Comparison of ENCODE assay signal across 3 cellular contexts in the genomic region with DNA sequence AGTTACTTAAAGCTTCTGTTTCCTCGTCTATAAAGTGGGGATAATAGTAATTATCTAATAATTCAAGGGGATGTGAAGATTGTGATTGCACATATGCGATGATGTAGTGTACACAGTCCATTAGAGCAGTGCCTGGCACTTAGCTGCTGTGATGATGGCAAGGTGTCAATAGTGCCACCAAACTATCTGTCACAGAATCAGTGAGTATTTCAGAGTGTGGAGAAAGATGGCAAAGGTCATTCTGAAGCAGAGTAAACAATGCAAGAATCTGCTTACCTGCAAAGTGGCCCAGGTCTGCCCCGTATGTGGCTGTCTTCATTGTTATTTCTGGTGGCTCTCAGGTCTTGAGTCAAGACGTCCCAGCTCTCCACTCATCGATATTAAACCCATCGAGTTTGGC.
TF ChIP-seq lines count a peak whose summit lies in the region.

No MANE protein-coding gene starts in this region.

TF ChIP-seq in WTC11, 78 proteins besides CTCF, POLR2A, EP300 and RAD21 (continues in another document):
- TF ChIP-seq, protein P1, sequence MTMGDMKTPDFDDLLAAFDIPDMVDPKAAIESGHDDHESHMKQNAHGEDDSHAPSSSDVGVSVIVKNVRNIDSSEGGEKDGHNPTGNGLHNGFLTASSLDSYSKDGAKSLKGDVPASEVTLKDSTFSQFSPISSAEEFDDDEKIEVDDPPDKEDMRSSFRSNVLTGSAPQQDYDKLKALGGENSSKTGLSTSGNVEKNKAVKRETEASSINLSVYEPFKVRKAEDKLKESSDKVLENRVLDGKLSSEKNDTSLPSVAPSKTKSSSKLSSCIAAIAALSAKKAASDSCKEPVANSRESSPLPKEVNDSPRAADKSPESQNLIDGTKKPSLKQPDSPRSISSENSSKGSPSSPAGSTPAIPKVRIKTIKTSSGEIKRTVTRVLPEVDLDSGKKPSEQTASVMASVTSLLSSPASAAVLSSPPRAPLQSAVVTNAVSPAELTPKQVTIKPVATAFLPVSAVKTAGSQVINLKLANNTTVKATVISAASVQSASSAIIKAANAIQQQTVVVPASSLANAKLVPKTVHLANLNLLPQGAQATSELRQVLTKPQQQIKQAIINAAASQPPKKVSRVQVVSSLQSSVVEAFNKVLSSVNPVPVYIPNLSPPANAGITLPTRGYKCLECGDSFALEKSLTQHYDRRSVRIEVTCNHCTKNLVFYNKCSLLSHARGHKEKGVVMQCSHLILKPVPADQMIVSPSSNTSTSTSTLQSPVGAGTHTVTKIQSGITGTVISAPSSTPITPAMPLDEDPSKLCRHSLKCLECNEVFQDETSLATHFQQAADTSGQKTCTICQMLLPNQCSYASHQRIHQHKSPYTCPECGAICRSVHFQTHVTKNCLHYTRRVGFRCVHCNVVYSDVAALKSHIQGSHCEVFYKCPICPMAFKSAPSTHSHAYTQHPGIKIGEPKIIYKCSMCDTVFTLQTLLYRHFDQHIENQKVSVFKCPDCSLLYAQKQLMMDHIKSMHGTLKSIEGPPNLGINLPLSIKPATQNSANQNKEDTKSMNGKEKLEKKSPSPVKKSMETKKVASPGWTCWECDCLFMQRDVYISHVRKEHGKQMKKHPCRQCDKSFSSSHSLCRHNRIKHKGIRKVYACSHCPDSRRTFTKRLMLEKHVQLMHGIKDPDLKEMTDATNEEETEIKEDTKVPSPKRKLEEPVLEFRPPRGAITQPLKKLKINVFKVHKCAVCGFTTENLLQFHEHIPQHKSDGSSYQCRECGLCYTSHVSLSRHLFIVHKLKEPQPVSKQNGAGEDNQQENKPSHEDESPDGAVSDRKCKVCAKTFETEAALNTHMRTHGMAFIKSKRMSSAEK (CRISPR knock-in tag; IDR thresholded peaks at IDR 0.05; ENCODE audit: borderline replicate concordance), result no peak
- TF ChIP-seq, protein P2, sequence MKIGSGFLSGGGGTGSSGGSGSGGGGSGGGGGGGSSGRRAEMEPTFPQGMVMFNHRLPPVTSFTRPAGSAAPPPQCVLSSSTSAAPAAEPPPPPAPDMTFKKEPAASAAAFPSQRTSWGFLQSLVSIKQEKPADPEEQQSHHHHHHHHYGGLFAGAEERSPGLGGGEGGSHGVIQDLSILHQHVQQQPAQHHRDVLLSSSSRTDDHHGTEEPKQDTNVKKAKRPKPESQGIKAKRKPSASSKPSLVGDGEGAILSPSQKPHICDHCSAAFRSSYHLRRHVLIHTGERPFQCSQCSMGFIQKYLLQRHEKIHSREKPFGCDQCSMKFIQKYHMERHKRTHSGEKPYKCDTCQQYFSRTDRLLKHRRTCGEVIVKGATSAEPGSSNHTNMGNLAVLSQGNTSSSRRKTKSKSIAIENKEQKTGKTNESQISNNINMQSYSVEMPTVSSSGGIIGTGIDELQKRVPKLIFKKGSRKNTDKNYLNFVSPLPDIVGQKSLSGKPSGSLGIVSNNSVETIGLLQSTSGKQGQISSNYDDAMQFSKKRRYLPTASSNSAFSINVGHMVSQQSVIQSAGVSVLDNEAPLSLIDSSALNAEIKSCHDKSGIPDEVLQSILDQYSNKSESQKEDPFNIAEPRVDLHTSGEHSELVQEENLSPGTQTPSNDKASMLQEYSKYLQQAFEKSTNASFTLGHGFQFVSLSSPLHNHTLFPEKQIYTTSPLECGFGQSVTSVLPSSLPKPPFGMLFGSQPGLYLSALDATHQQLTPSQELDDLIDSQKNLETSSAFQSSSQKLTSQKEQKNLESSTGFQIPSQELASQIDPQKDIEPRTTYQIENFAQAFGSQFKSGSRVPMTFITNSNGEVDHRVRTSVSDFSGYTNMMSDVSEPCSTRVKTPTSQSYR (CRISPR knock-in tag; IDR thresholded peaks at IDR 0.05), result no peak
- TF ChIP-seq CREM (CRISPR knock-in tag; IDR thresholded peaks at IDR 0.05) (no peak), ZNF138 (CRISPR knock-in tag; conservative IDR thresholded peaks at IDR 0.05) (no peak), ZNF232 (CRISPR knock-in tag; IDR thresholded peaks at IDR 0.05) (no peak), MYBL2 (CRISPR knock-in tag; IDR thresholded peaks at IDR 0.05) (no peak)

TF ChIP-seq in HepG2, 621 proteins besides CTCF, POLR2A, EP300 and RAD21:
- TF ChIP-seq ZEB1 (IDR thresholded peaks at IDR 0.05; ENCODE audit: insufficient replicate concordance, low read depth), result peak; percentile 33
- no peak for TF ChIP-seq ZNF12 (CRISPR knock-in tag; IDR thresholded peaks at IDR 0.05)
- TF ChIP-seq ZFP36L1 (CRISPR knock-in tag; IDR thresholded peaks at IDR 0.05), result 0 out of 2 replicates have a peak, but pooled peaks have one; percentile 23
- TF ChIP-seq U2AF1 (optimal IDR thresholded peaks at IDR 0.05; ENCODE audit: low read depth, low read length), result no peak
- 0 out of 2 replicates have a peak, but pooled peaks have one; percentile 27 for TF ChIP-seq RXRB (CRISPR knock-in tag; IDR thresholded peaks at IDR 0.05; ENCODE audit: borderline replicate concordance)
- TF ChIP-seq NFKB2 (CRISPR knock-in tag; IDR thresholded peaks at IDR 0.05; ENCODE audit: borderline replicate concordance), result no peak
- TF ChIP-seq ZFP91 (CRISPR knock-in tag; IDR thresholded peaks at IDR 0.05; ENCODE audit: borderline replicate concordance), result 0 out of 2 replicates have a peak, but pooled peaks have one; percentile 21
- 0 out of 2 replicates have a peak, but pooled peaks have one; percentile 27 for TF ChIP-seq ELF3 (CRISPR knock-in tag; IDR thresholded peaks at IDR 0.05)
- 0 out of 2 replicates have a peak, but pooled peaks have one; percentile 24 for TF ChIP-seq NR2F6 (IDR thresholded peaks at IDR 0.05)
- 0 out of 2 replicates have a peak, but pooled peaks have one; percentile 36 for TF ChIP-seq NR2F6 (CRISPR knock-in tag; IDR thresholded peaks at IDR 0.05)
- TF ChIP-seq, protein P3, sequence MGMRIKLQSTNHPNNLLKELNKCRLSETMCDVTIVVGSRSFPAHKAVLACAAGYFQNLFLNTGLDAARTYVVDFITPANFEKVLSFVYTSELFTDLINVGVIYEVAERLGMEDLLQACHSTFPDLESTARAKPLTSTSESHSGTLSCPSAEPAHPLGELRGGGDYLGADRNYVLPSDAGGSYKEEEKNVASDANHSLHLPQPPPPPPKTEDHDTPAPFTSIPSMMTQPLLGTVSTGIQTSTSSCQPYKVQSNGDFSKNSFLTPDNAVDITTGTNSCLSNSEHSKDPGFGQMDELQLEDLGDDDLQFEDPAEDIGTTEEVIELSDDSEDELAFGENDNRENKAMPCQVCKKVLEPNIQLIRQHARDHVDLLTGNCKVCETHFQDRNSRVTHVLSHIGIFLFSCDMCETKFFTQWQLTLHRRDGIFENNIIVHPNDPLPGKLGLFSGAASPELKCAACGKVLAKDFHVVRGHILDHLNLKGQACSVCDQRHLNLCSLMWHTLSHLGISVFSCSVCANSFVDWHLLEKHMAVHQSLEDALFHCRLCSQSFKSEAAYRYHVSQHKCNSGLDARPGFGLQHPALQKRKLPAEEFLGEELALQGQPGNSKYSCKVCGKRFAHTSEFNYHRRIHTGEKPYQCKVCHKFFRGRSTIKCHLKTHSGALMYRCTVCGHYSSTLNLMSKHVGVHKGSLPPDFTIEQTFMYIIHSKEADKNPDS (CRISPR knock-in tag; IDR thresholded peaks at IDR 0.05), result peak; percentile 21; the same call in 1 of the 2 replicates
- TF ChIP-seq HHEX (CRISPR knock-in tag; IDR thresholded peaks at IDR 0.05), result 0 out of 2 replicates have a peak, but pooled peaks have one; percentile 30
- no peak for TF ChIP-seq PCBP1 (IDR thresholded peaks at IDR 0.05; ENCODE audit: borderline replicate concordance, low read depth, low read length)
- no peak for TF ChIP-seq NFYC (CRISPR knock-in tag; IDR thresholded peaks at IDR 0.05)
- TF ChIP-seq TBX3 (IDR thresholded peaks at IDR 0.05; ENCODE audit: borderline replicate concordance), result peak; percentile 30; the same call in 1 of the 2 replicates
- TF ChIP-seq NR2F1 (CRISPR knock-in tag; IDR thresholded peaks at IDR 0.05), result peak; percentile 7 to 42; a peak in 2 of 4 replicates
- peak; percentile 43; the same call in 1 of the 2 replicates for TF ChIP-seq FOXA3 (CRISPR knock-in tag; IDR thresholded peaks at IDR 0.05)

TF ChIP-seq in SK-N-SH, 30 proteins besides CTCF, POLR2A, EP300 and RAD21:
- TF ChIP-seq RXRA (IDR thresholded peaks at IDR 0.05; ENCODE audit: borderline replicate concordance, low read depth) (no peak), FOSL2 (IDR thresholded peaks at IDR 0.05; ENCODE audit: borderline replicate concordance, low read depth) (no peak), TEAD4 (IDR thresholded peaks at IDR 0.05; ENCODE audit: borderline replicate concordance, insufficient read depth) (no peak), RFX5 (IDR thresholded peaks at IDR 0.05; ENCODE audit: low read length) (no peak), SMC3 (IDR thresholded peaks at IDR 0.05; ENCODE audit: low read depth, low read length) (no peak)
